10 cellular contexts compared by ENCODE assay signal in genomic region chr4:13907255-13907751, GRCh38.
DNase-seq lines count a peak whose midpoint lies in the region; ATAC-seq, FAIRE-seq and TF ChIP-seq lines count a peak whose summit lies in the region.
"Had no signal": no experiment of that assay in that cellular context is flagged by ENCODE, and none has a peak within 500 bp of the region (broad histone marks: within the 10 kb centered on the region; RNA-seq: fewer than 3 reads in every experiment).

No MANE protein-coding gene starts in this region.

- 89 to 95% methylated on average over 1 of the region's 1 CpG for WGBS in pancreas, 2 donors

- ATAC-seq in pancreas (peak; percentile 21 to 95 (median 78)), gastrocnemius medialis (no peak), GM19328 (IDR thresholded peaks at IDR 0.05; ENCODE audit: unreplicated experiment) (no peak)

- TF ChIP-seq CTCF in PC-9 (conservative IDR thresholded peaks at IDR 0.05): peak; percentile 61
- TF ChIP-seq CTCF in pancreas (IDR thresholded peaks at IDR 0.05): no peak
- TF ChIP-seq CTCF in gastrocnemius medialis (IDR thresholded peaks at IDR 0.05 in 4 of 5, conservative IDR thresholded peaks at IDR 0.05 in 1 of 5): no peak

- peaks cover 19% of the 10 kb centered on the region for H3F3A ChIP-seq in PC-9 (ENCODE audit: insufficient read depth, low read depth)

- H3K9me2 ChIP-seq in PC-9 (ENCODE audit: insufficient read depth): no peaks in the 10 kb centered on the region

- H3K36me3 ChIP-seq in PC-9 (ENCODE audit: low read depth) (no peaks in the 10 kb centered on the region), pancreas (no peaks in the 10 kb centered on the region), gastrocnemius medialis (no peaks in the 10 kb centered on the region)

- no peak overlapping the region for H3K4me3 ChIP-seq in PC-9
- H3K4me3 ChIP-seq in pancreas: no peak overlapping the region
- no peak overlapping the region for H3K4me3 ChIP-seq in gastrocnemius medialis

- no peak for FAIRE-seq in pancreas (lab: Jason Lieb, UNC)
- FAIRE-seq: GM12891 had no signal

- peak overlapping the region; percentile 65 for H3K4me2 ChIP-seq in PC-9

- no peaks in the 10 kb centered on the region for H4K20me1 ChIP-seq in PC-9 (ENCODE audit: insufficient read depth)

- TF ChIP-seq POLR2A in gastrocnemius medialis (IDR thresholded peaks at IDR 0.05): no peak

- POLR2A ChIA-PET in PC-9 (lab: Charles Lee; ENCODE audit: unreplicated experiment): interaction anchor here (0.6 to 0.7 kb wide), 4 partner anchors 77 to 1095 kb away, joined by 3 to 8 read pairs (median 6); no protein-coding TSS in a partner anchor

- H3K27me3 ChIP-seq in PC-9 (ENCODE audit: insufficient read depth, low read depth): no peaks in the 10 kb centered on the region
- H3K27me3 ChIP-seq in pancreas: no peaks in the 10 kb centered on the region
- H3K27me3 ChIP-seq in gastrocnemius medialis: no peaks in the 10 kb centered on the region

- H2AFZ ChIP-seq in PC-9: no peak overlapping the region

- DNase-seq in GM03348 (ENCODE audit: low spot score): peak; percentile 63
- DNase-seq in PC-9: peak; percentile 63 to 99
- DNase-seq in epithelial cell of prostate (ENCODE audit: low read depth, low spot score): peak; percentile 88
- DNase-seq in pancreas: no peak
- DNase-seq in gastrocnemius medialis: no peak
- DNase-seq in NCI-H2171 treated with DMSO at 0.1 percent for 48 hours (lab: John Stamatoyannopoulos, UW): no peak
- no peak for DNase-seq in NK-92 (lab: John Stamatoyannopoulos, UW; ENCODE audit: unreplicated experiment)
- DNase-seq: activated naive CD8-positive, alpha-beta T cell treated with anti-CD3 and anti-CD28 coated beads, Interleukin-2, amount 10 ng/mL, durations not matched to agents 7 days and 5 days had no signal

- BruUV-seq in PC-9 (replicated peaks; lab: Mats Ljungman, UMichigan): no TSS peak

- CTCF ChIA-PET in PC-9 (lab: Charles Lee): interaction anchor here (0.7 to 1.2 kb wide), 3 partner anchors 13 to 250 kb away, joined by 3 to 15 read pairs (median 9); no protein-coding TSS in a partner anchor

- H3K4me1 ChIP-seq in PC-9 (replicated peaks; ENCODE audit: insufficient read depth): peaks cover 25% of the 10 kb centered on the region
- no peaks in the 10 kb centered on the region for H3K4me1 ChIP-seq in pancreas
- no peaks in the 10 kb centered on the region for H3K4me1 ChIP-seq in gastrocnemius medialis

- intact Hi-C loops in PC-9 (cut with micrococcal nuclease; ENCODE audit: unreplicated experiment): loop anchor here (1.0 to 10.0 kb wide), 9 partner anchors 14 to 1094 kb away; no protein-coding TSS in a partner anchor
- intact Hi-C loops in pancreas (cut with DNase I): no loop called here
- intact Hi-C loops in gastrocnemius medialis (cut with DNase I; ENCODE audit: low total_unique reads): no loop called here

- in situ Hi-C loops in gastrocnemius medialis (cut with MboI; ENCODE audit: low sequenced_read_pairs in 4 of 4): no loop called here

- H3K27ac ChIP-seq in PC-9 (peak overlapping the region; percentile 94), epithelial cell of prostate (peak overlapping the region; percentile 59), pancreas (peak overlapping the region in 1 of 4 donors; percentile 39), gastrocnemius medialis (no peak overlapping the region)

- H3K9me3 ChIP-seq in PC-9 (ENCODE audit: insufficient read depth, low read depth) (peaks cover 3% of the 10 kb centered on the region; the same call in 1 of the 2 replicates), pancreas (no peaks in the 10 kb centered on the region), gastrocnemius medialis (no peaks in the 10 kb centered on the region)

- H3K79me2 ChIP-seq in PC-9 (ENCODE audit: low read depth): no peaks in the 10 kb centered on the region

Comparison
In these comparisons a context has a peak if more than half of its experiments do, and no peak if none do; other contexts are left out.
1. DNase-seq: peak in GM03348 (single experiment), PC-9 (2 of 2) and epithelial cell of prostate (single experiment); none in pancreas (0 of 6), gastrocnemius medialis (0 of 2), NCI-H2171 treated with DMSO at 0.1 percent for 48 hours (single experiment) and NK-92 (single experiment).
2. H3K27ac ChIP-seq: peak in PC-9 (single experiment) and epithelial cell of prostate (single experiment); none in gastrocnemius medialis (0 of 4).
3. ATAC-seq: peak in pancreas (4 of 4); none in gastrocnemius medialis (0 of 2) and GM19328 (single experiment).